2 cellular contexts compared by ENCODE assay signal in the genomic region with DNA sequence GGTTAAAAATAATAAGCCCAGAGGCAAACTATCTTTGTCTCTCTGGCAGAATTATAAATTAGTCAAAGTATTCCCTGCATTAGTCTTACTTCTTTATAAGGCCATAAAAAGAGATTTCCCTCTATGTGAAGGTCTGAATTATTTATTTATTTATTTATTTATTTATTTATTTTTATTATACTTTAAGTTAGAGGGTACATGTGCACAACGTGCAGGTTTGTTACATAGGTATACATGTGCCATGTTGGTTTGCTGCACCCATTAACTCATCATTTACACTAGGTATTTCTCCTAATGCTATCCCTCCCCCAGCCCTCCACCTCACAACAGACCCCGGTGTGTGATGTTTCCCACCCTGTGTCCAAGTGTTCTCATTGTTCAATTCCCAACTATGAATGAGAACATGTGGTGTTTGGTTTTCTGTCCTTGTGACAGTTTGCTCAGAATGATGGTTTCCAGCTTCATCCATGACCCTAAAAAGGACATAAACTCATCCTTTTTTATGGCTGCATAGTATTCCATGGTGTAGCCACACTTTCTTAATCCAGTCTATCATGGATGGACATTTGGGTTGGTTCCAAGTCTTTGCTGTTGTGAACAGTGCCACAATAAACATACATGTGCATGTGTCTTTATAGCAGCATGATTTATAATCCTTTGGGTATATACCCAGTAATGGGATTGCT.
TF ChIP-seq lines count a peak whose summit lies in the region.

No MANE protein-coding gene starts in this region.

TF ChIP-seq in A549, 52 proteins besides CTCF, POLR2A, EP300 and RAD21:
- peak; percentile 27; the same call in 1 of the 2 replicates for TF ChIP-seq ZC3H11A (IDR thresholded peaks at IDR 0.05)

TF ChIP-seq in K562, 482 proteins besides CTCF, POLR2A, EP300 and RAD21:
- peak; percentile 88 for TF ChIP-seq ZNF146 (CRISPR knock-in tag; IDR thresholded peaks at IDR 0.05; ENCODE audit: unreplicated experiment)
